In genomic region chr10:110268931-110269640, GRCh38 we compare ENCODE assay signal across 9 cellular contexts. TPM values are rescaled to one million over a fixed set of nuclear protein-coding genes. Genes with fewer than 3 reads are reported as not detected.
DNase-seq lines count a peak whose midpoint lies in the region; ATAC-seq and TF ChIP-seq lines count a peak whose summit lies in the region.
"Had no signal": no experiment of that assay in that cellular context is flagged by ENCODE, and none has a peak within 500 bp of the region (broad histone marks: within the 10 kb centered on the region; RNA-seq: fewer than 3 reads in every experiment).

No MANE protein-coding gene starts in this region.

- H3K9ac ChIP-seq in muscle layer of colon (ENCODE audit: low read length), result peak overlapping the region; percentile 31

- ATAC-seq in HG02642 (IDR thresholded peaks at IDR 0.05; ENCODE audit: poor library complexity, unreplicated experiment), result no peak

- peaks cover 30% of the 10 kb centered on the region for H3K4me1 ChIP-seq in HEK293 (ENCODE audit: control insufficient read depth, insufficient read depth, low read length)
- H3K4me1 ChIP-seq in muscle layer of colon (ENCODE audit: insufficient read depth, low read length), result peaks cover 45% of the 10 kb centered on the region

- CTCF ChIA-PET in HEK293 (lab: Yijun Ruan, JAX), result interaction anchor here (0.8 to 2.8 kb wide), 3 partner anchors 10 to 131 kb away, joined by 3 to 22 read pairs (median 7); no protein-coding TSS in a partner anchor
- CTCF ChIA-PET in MCF 10A (lab: Yijun Ruan, JAX), result interaction anchor here (0.6 to 1.0 kb wide), 6 partner anchors 9 to 265 kb away, joined by 3 read pairs; no protein-coding TSS in a partner anchor

- no peaks in the 10 kb centered on the region for H3K27me3 ChIP-seq in muscle layer of colon (ENCODE audit: control insufficient read depth in 1 of 2, insufficient read depth in 2 of 2, low read length in 2 of 2)

- POLR2A ChIA-PET in HEK293 (lab: Yijun Ruan, JAX) (interaction anchor here (0.6 kb wide), 1 partner anchor 16 kb away, joined by 4 read pairs; no protein-coding TSS in a partner anchor), MCF 10A (lab: Yijun Ruan, JAX) (interaction anchor here (0.6 to 1.2 kb wide), 5 partner anchors 14 to 280 kb away, joined by 3 to 4 read pairs (median 4); no protein-coding TSS in a partner anchor)

- H3K27ac ChIP-seq in 22Rv1 (peak overlapping the region; percentile 44), HEK293 (ENCODE audit: extremely low read depth, low read depth, low read length) (no peak overlapping the region), muscle layer of colon (ENCODE audit: low read depth, low read length) (peak overlapping the region; percentile 35)

- H3K4me1 Mint-ChIP-seq in MCF 10A (ENCODE audit: insufficient read depth, unreplicated experiment), result peaks cover 16% of the 10 kb centered on the region
- H3K4me1 Mint-ChIP-seq in progenitor cell of endocrine pancreas (ENCODE audit: low read depth), result peaks cover 25% of the 10 kb centered on the region

- TF ChIP-seq POLR2A in erythroblast (IDR thresholded peaks at IDR 0.05; ENCODE audit: low read length), result no peak

- H3K9me3 Mint-ChIP-seq in MCF 10A (ENCODE audit: unreplicated experiment), result no peaks in the 10 kb centered on the region
- H3K9me3 Mint-ChIP-seq in progenitor cell of endocrine pancreas (ENCODE audit: low read depth), result no peaks in the 10 kb centered on the region

- no peak for DNase-seq in MCF 10A (ENCODE audit: unreplicated experiment)
- DNase-seq in progenitor cell of endocrine pancreas (ENCODE audit: low spot score, unreplicated experiment), result no peak
- DNase-seq in GM19240 (ENCODE audit: insufficient read length, low spot score), result no peak
- DNase-seq in erythroblast (lab: John Stamatoyannopoulos, UW), result no peak
- DNase-seq: activated effector memory CD4-positive, alpha-beta T cell treated with Interleukin-2 at 50 U/mL for 16 hours had no signal

- peaks cover 5% of the 10 kb centered on the region for H3K36me3 Mint-ChIP-seq in MCF 10A (ENCODE audit: insufficient read depth, unreplicated experiment)
- H3K36me3 Mint-ChIP-seq in progenitor cell of endocrine pancreas (ENCODE audit: insufficient read depth), result no peaks in the 10 kb centered on the region

- TF ChIP-seq CTCF in 22Rv1 (IDR thresholded peaks at IDR 0.05), result no peak
- TF ChIP-seq CTCF in HEK293 (tag by site-specific recombination; IDR thresholded peaks at IDR 0.05), result no peak
- no peak for TF ChIP-seq CTCF in MCF 10A (IDR thresholded peaks at IDR 0.05; ENCODE audit: unreplicated experiment)
- TF ChIP-seq CTCF in progenitor cell of endocrine pancreas (IDR thresholded peaks at IDR 0.05; ENCODE audit: unreplicated experiment), result no peak

- no peak overlapping the region for H3K4me3 Mint-ChIP-seq in MCF 10A (ENCODE audit: unreplicated experiment)
- no peak overlapping the region for H3K4me3 Mint-ChIP-seq in progenitor cell of endocrine pancreas (ENCODE audit: low read depth)

- peak overlapping the region; percentile 10 for H3K27ac Mint-ChIP-seq in MCF 10A (ENCODE audit: low read depth, unreplicated experiment)
- H3K27ac Mint-ChIP-seq in progenitor cell of endocrine pancreas, result no peak overlapping the region

- H3K27me3 Mint-ChIP-seq in MCF 10A (ENCODE audit: insufficient read depth, unreplicated experiment) (no peaks in the 10 kb centered on the region), progenitor cell of endocrine pancreas (no peaks in the 10 kb centered on the region)

- intact Hi-C loops in MCF 10A (cut with micrococcal nuclease), result no loop called here

- no TSS peak for BruUV-seq in MCF 10A (replicated peaks; lab: Mats Ljungman, UMichigan)

- H3K4me3 ChIP-seq in HEK293 (ENCODE audit: low read depth, low read length), result no peak overlapping the region
- H3K4me3 ChIP-seq in muscle layer of colon (ENCODE audit: low read depth in 1 of 2, low read length in 2 of 2), result peak overlapping the region in 1 of 2 donors; percentile 18

- no peaks in the 10 kb centered on the region for H3K9me3 ChIP-seq in HEK293 (ENCODE audit: control insufficient read depth, insufficient read depth, low read depth, low read length)
- no peaks in the 10 kb centered on the region for H3K9me3 ChIP-seq in muscle layer of colon (ENCODE audit: low read length)

- H3K36me3 ChIP-seq in HEK293 (ENCODE audit: control insufficient read depth in 2 of 2, insufficient read depth in 1 of 2, low read length in 2 of 2), result no peaks in the 10 kb centered on the region
- no peaks in the 10 kb centered on the region for H3K36me3 ChIP-seq in muscle layer of colon (ENCODE audit: insufficient read depth, low read length)

TF ChIP-seq in HEK293, 187 proteins besides CTCF, POLR2A, EP300 and RAD21:
- TF ChIP-seq ZNF366 (tag by site-specific recombination; conservative IDR thresholded peaks at IDR 0.05), result no peak
- TF ChIP-seq ZBTB20 (tag by site-specific recombination; IDR thresholded peaks at IDR 0.05), result peak; percentile 52; the same call in 1 of the 2 replicates
- TF ChIP-seq MYNN (tag by site-specific recombination; IDR thresholded peaks at IDR 0.05; ENCODE audit: borderline replicate concordance), result no peak
- peak; percentile 92 for TF ChIP-seq ZNF664 (tag by site-specific recombination; IDR thresholded peaks at IDR 0.05)
- peak; percentile 79 for TF ChIP-seq ZNF629 (tag by site-specific recombination; IDR thresholded peaks at IDR 0.05)
- no peak for TF ChIP-seq ZNF624 (tag by site-specific recombination; IDR thresholded peaks at IDR 0.05)

RNA-seq across cellular contexts. Expression of gene SMNDC1, which starts 35.6 kb away (rescaled TPM):
- total RNA-seq in MCF 10A (2022) (46.6 and 48.2 TPM in 2 replicates), progenitor cell of endocrine pancreas (39.4 and 41.4 TPM in 2 replicates)
